34 cellular contexts compared by ENCODE assay signal in genomic region chr5:28549588-28549987, GRCh38.
"Had no signal": no experiment of that assay in that cellular context is flagged by ENCODE, and none has a peak within 500 bp of the region (broad histone marks: within the 10 kb centered on the region; RNA-seq: fewer than 3 reads in every experiment).

No MANE protein-coding gene starts in this region.

- H3K36me3 ChIP-seq: MG63 had no signal

- H3K4me3 ChIP-seq: MG63 had no signal

- H3K4me2 ChIP-seq: KMS-11 had no signal

- H3K27ac ChIP-seq: KMS-11 had no signal

- DNase-seq: Karpas-422, Kasumi-1, MG63, MM.1S, MV-4-11, NCI-H1048, NCI-H1092, NCI-H1092 treated with DMSO at 0.1 percent for 48 hours, NCI-H1105, NCI-H1105 treated with DMSO at 0.1 percent for 48 hours, NCI-H1417, NCI-H1417 treated with DMSO at 0.1 percent for 48 hours, NCI-H1436, NCI-H1436 treated with DMSO at 0.1 percent for 48 hours, NCI-H146, NCI-H1694, NCI-H1694 treated with DMSO at 0.1 percent for 48 hours, NCI-H187, NCI-H187 treated with DMSO at 0.1 percent for 48 hours, NCI-H1930, NCI-H2029, NCI-H2029 treated with DMSO at 0.1 percent for 48 hours, NCI-H2081, NCI-H2081 treated with DMSO at 0.1 percent for 48 hours, NCI-H2107, NCI-H2171, NCI-H2171 treated with DMSO at 0.1 percent for 48 hours, NCI-H2227 treated with DMSO at 0.1 percent for 48 hours, NCI-H345, NCI-H446, NCI-H446 treated with DMSO at 0.1 percent for 48 hours, NCI-H510A, NCI-H510A treated with DMSO at 0.1 percent for 48 hours had no signal

- H3K9ac ChIP-seq: KMS-11 had no signal

- H3K27me3 ChIP-seq: MG63 had no signal
